ENCODE assay signal across 15 cellular contexts in the genomic region with DNA sequence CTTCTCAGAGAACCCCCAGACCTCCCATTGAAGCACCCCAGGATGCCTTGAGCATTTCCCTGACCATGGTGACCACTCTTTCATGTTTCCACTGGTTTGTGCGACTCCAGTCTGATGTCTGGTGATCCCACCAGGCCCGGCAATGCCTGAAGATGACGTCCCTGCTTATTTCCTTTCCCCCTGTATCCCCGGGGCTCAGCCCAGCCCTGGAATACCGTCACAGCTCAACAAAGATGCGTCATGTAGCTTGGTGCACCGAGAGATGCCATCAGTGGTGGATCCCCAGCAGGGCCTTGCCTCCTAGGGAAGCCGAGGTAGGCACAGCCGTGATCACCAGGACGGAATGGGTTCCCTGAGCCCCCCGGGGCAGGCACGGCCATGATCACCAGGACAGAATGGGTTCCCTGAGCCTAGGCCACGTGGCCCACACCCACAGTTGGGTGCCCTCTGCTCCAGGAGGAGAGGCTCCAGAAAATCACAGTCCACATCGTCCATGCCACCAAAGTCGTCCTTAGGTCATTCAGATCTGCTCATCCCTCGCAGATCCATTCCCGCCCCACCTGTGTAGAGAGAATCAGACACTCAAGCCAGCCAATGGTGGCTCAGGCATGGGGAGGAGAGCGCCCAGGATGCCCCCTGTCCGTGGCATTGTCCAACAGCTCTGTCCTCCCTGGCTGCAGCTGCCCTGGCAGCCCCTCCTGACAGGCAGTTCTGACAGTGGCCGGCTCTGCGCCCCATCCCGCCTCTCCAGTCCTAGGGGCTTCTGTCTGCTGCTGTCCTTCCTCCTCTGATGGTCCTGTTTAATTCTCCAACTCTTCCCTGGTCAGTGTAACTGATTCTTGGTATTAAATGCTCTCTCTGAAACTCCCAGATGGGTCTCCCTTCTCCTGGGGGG.
A peak's percentile ranks its signal among the peaks of the same experiment; 100 is the strongest.
DNase-seq lines count a peak whose midpoint lies in the region; ATAC-seq and TF ChIP-seq lines count a peak whose summit lies in the region.
"Had no signal": no experiment of that assay in that cellular context is flagged by ENCODE, and none has a peak within 500 bp of the region (broad histone marks: within the 10 kb centered on the region; RNA-seq: fewer than 3 reads in every experiment).

No MANE protein-coding gene starts in this region.

- CTCF ChIA-PET in T-cell (lab: Charles Lee): no interaction called here

- intact Hi-C loops in left cardiac atrium (cut with DNase I): no loop called here

- H3K4me1 Mint-ChIP-seq in endothelial cell (ENCODE audit: unreplicated experiment): no peaks in the 10 kb centered on the region
- no peaks in the 10 kb centered on the region for H3K4me1 Mint-ChIP-seq in memory B cell
- no peaks in the 10 kb centered on the region for H3K4me1 Mint-ChIP-seq in T-cell
- H3K4me1 Mint-ChIP-seq: CD4-positive, alpha-beta memory T cell had no signal

- peak overlapping the region; percentile 73 for H3K4me3 Mint-ChIP-seq in endothelial cell (ENCODE audit: unreplicated experiment)
- H3K4me3 Mint-ChIP-seq in memory B cell: no peak overlapping the region
- H3K4me3 Mint-ChIP-seq in T-cell: no peak overlapping the region
- H3K4me3 Mint-ChIP-seq: CD4-positive, alpha-beta memory T cell had no signal

- DNase-seq in left cardiac atrium: peak; percentile 8
- DNase-seq in right atrium auricular region (ENCODE audit: low spot score): no peak
- no peak for DNase-seq in endothelial cell (ENCODE audit: low spot score)
- no peak for DNase-seq in memory B cell (ENCODE audit: low spot score in 2 of 2)
- no peak for DNase-seq in NCI-H1417 (lab: John Stamatoyannopoulos, UW)
- no peak for DNase-seq in T-cell
- DNase-seq: C1 segment of cervical spinal cord; Calu3; CD4-positive, alpha-beta memory T cell; COR-L47; DMS53; DMS79 treated with DMSO at 0.1 percent for 48 hours; GF-D8; GOT3; HCEC 1CT had no signal

- H3K4me3 ChIP-seq in right atrium auricular region: no peak overlapping the region

- H3K36me3 Mint-ChIP-seq in endothelial cell (ENCODE audit: low read depth, unreplicated experiment) (no peaks in the 10 kb centered on the region), memory B cell (peaks cover 11% of the 10 kb centered on the region), T-cell (no peaks in the 10 kb centered on the region)

- POLR2A ChIA-PET in T-cell (lab: Charles Lee): no interaction called here

- ATAC-seq in left cardiac atrium (no peak), memory B cell (ENCODE audit: low read depth) (no peak), T-cell (replicated peaks in 1 of 4) (no peak)

- H3K9me3 ChIP-seq in right atrium auricular region: peaks cover 0 to 7% of the 10 kb centered on the region in 2 donors

- H3K9me3 Mint-ChIP-seq in endothelial cell (ENCODE audit: unreplicated experiment) (no peaks in the 10 kb centered on the region), memory B cell (peaks cover 12% of the 10 kb centered on the region), T-cell (peaks cover 4 to 14% (median 12%) of the 10 kb centered on the region in 3 donors)

- no peaks in the 10 kb centered on the region for H3K27me3 ChIP-seq in right atrium auricular region

- H3K27me3 Mint-ChIP-seq in endothelial cell (ENCODE audit: unreplicated experiment) (peaks cover 2% of the 10 kb centered on the region), memory B cell (peaks cover 17% of the 10 kb centered on the region), T-cell (peaks cover 41 to 53% of the 10 kb centered on the region in 2 donors)

- no peak overlapping the region for H3K27ac ChIP-seq in right atrium auricular region

- no peaks in the 10 kb centered on the region for H3K36me3 ChIP-seq in right atrium auricular region

- H3K27ac Mint-ChIP-seq in endothelial cell (ENCODE audit: unreplicated experiment) (no peak overlapping the region), memory B cell (peak overlapping the region; percentile 30), T-cell (peak overlapping the region in 1 of 2 donors; percentile 20)
- H3K27ac Mint-ChIP-seq: CD4-positive, alpha-beta memory T cell had no signal

- H3K4me1 ChIP-seq in right atrium auricular region: no peaks in the 10 kb centered on the region

- TF ChIP-seq CTCF in right atrium auricular region (IDR thresholded peaks at IDR 0.05) (no peak), endothelial cell (IDR thresholded peaks at IDR 0.05; ENCODE audit: unreplicated experiment) (no peak)
